In genomic region chr11:15176646-15177163, GRCh38 we compare ENCODE assay signal across 25 cellular contexts.
"Had no signal": no experiment of that assay in that cellular context is flagged by ENCODE, and none has a peak within 500 bp of the region (broad histone marks: within the 10 kb centered on the region; RNA-seq: fewer than 3 reads in every experiment).

No MANE protein-coding gene starts in this region.

- H3K4me3 ChIP-seq: left ventricle myocardium inferior, lung, ovary, skin epidermis, suprapubic skin, thoracic aorta, tibial artery, uterus had no signal

- H3K4me3 Mint-ChIP-seq: mesothelial cell of epicardium; naive B cell; natural killer cell; stimulated activated effector memory CD8-positive, alpha-beta T cell treated with anti-CD3 and anti-CD28 coated beads, Interleukin-12 subunit alpha, Interleukin-12 subunit beta, amount 100 ng/mL, for 72 hours; stimulated activated naive CD8-positive, alpha-beta T cell treated with anti-CD3 and anti-CD28 coated beads, Interleukin-15, Interleukin-2, amounts not matched to agents 100 ng/mL and 50 ng/mL, for 24 hours; type B pancreatic cell had no signal

- DNase-seq: hippocampal formation; kidney glomerular epithelial cell; left cardiac atrium; left ventricle myocardium inferior; mesendoderm; naive B cell; natural killer cell; ovary; right cardiac atrium; stimulated activated CD4-positive, alpha-beta T cell treated with anti-CD3 and anti-CD28 coated beads, Interleukin-12 subunit alpha, Interleukin-12 subunit beta, amount 100 ng/mL, for 4 hours; stimulated activated CD4-positive, alpha-beta T cell treated with anti-CD3 and anti-CD28 coated beads, Interleukin-15, amount 100 ng/mL, for 24 hours; stimulated activated CD4-positive, alpha-beta T cell treated with anti-CD3 and anti-CD28 coated beads, Interleukin-2, amount 100 ng/mL, for 24 hours; stimulated activated CD4-positive, alpha-beta T cell treated with anti-CD3 and anti-CD28 coated beads, Interleukin-4, amount 100 ng/mL, for 24 hours; stimulated activated naive CD4-positive, alpha-beta T cell; tibial artery; uterus had no signal

- H3K36me3 ChIP-seq: left ventricle myocardium inferior, ovary, suprapubic skin, thoracic aorta, tibial artery, uterus had no signal

- H3K4me1 Mint-ChIP-seq: naive B cell; natural killer cell; stimulated activated effector memory CD8-positive, alpha-beta T cell treated with anti-CD3 and anti-CD28 coated beads, Interleukin-12 subunit alpha, Interleukin-12 subunit beta, amount 100 ng/mL, for 72 hours had no signal

- H3K27ac Mint-ChIP-seq: natural killer cell; stimulated activated effector memory CD8-positive, alpha-beta T cell treated with anti-CD3 and anti-CD28 coated beads, Interleukin-12 subunit alpha, Interleukin-12 subunit beta, amount 100 ng/mL, for 72 hours; stimulated activated naive CD8-positive, alpha-beta T cell treated with anti-CD3 and anti-CD28 coated beads, Interleukin-15, Interleukin-2, amounts not matched to agents 100 ng/mL and 50 ng/mL, for 24 hours; type B pancreatic cell had no signal

- H3K36me3 Mint-ChIP-seq: mesothelial cell of epicardium; naive B cell; natural killer cell; stimulated activated effector memory CD8-positive, alpha-beta T cell treated with anti-CD3 and anti-CD28 coated beads, Interleukin-12 subunit alpha, Interleukin-12 subunit beta, amount 100 ng/mL, for 72 hours; type B pancreatic cell had no signal

- ATAC-seq: left cardiac atrium; natural killer cell; right cardiac atrium; sciatic nerve; stimulated activated effector memory CD8-positive, alpha-beta T cell treated with anti-CD3 and anti-CD28 coated beads, Interleukin-12 subunit alpha, Interleukin-12 subunit beta, amount 100 ng/mL, for 72 hours had no signal

- H3K27me3 ChIP-seq: ovary, suprapubic skin, tibial artery, uterus had no signal

- H3K9me3 Mint-ChIP-seq: mesothelial cell of epicardium; naive B cell; natural killer cell; stimulated activated effector memory CD8-positive, alpha-beta T cell treated with anti-CD3 and anti-CD28 coated beads, Interleukin-12 subunit alpha, Interleukin-12 subunit beta, amount 100 ng/mL, for 72 hours; stimulated activated naive CD8-positive, alpha-beta T cell treated with anti-CD3 and anti-CD28 coated beads, Interleukin-15, Interleukin-2, amounts not matched to agents 100 ng/mL and 50 ng/mL, for 24 hours; type B pancreatic cell had no signal

- H3K27ac ChIP-seq: left ventricle myocardium inferior, ovary, skin epidermis, suprapubic skin, thoracic aorta, tibial artery, uterus had no signal

- H3K9me3 ChIP-seq: left ventricle myocardium inferior, ovary, suprapubic skin, thoracic aorta, tibial artery, uterus had no signal

- H3K4me1 ChIP-seq: left ventricle myocardium inferior, suprapubic skin, uterus had no signal
